Comparison of ENCODE assay signal across 19 cellular contexts in the genomic region with DNA sequence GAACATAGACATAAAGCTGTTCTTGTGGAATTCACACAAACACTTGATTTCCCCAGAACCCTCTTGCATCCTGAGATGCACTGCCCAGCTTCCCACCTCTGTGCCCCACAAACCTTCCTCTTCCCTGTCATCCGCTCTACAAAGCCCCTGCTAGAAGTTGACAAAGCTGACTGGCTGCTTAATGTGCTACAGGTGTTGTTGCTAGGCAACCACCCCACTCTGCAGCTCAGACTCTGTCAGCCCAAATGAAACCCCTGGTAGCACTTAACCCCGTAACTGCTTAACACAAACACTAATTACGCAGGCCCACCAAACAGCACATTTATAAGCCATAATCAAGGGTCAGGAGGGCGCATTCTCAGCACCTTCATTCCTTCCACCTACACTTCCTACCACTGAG.
DNase-seq lines count a peak whose midpoint lies in the region; ATAC-seq, FAIRE-seq and TF ChIP-seq lines count a peak whose summit lies in the region.
"Had no signal": no experiment of that assay in that cellular context is flagged by ENCODE, and none has a peak within 500 bp of the region (broad histone marks: within the 10 kb centered on the region; RNA-seq: fewer than 3 reads in every experiment).

No MANE protein-coding gene starts in this region.

- in situ Hi-C loops in GM12878 (cut with MboI), result no loop called here

- ATAC-seq in GM12878 (no peak), HG02884 (IDR thresholded peaks at IDR 0.05; ENCODE audit: unreplicated experiment) (no peak)
- ATAC-seq: activated CD4-positive, CD25-positive, alpha-beta regulatory T cell treated with anti-CD3 and anti-CD28 coated beads, Interleukin-2, amount 50 U/mL, for 24 hours; esophagus mucosa; heart left ventricle; mucosa of descending colon; T-helper 17 cell had no signal

- no peaks in the 10 kb centered on the region for H4K20me1 ChIP-seq in GM12878 (ENCODE audit: control insufficient read depth, insufficient read depth)
- no peaks in the 10 kb centered on the region for H4K20me1 ChIP-seq in neural progenitor cell (ENCODE audit: low read depth)

- no peak for TF ChIP-seq POLR2A in GM12878 (IDR thresholded peaks at IDR 0.05; ENCODE audit: low read depth, low read length)

- RAD21 ChIA-PET in GM12878 (lab: Charles Lee; ENCODE audit: unreplicated experiment), result no interaction called here

- H3K27me3 ChIP-seq in H7 (ENCODE audit: control insufficient read depth, insufficient read depth, low read length) (no peaks in the 10 kb centered on the region), GM12878 (replicated peaks in 1 of 2; ENCODE audit: control insufficient read depth in 2 of 2, insufficient read depth in 2 of 2, low read length in 1 of 2) (no peaks in the 10 kb centered on the region), neural progenitor cell (no peaks in the 10 kb centered on the region)
- H3K27me3 ChIP-seq: heart left ventricle, stomach had no signal

- SMC1A ChIA-PET in GM12878 (lab: Charles Lee; ENCODE audit: uncharacterized antibody, unreplicated experiment), result interaction anchor here (0.7 kb wide), 1 partner anchor 224 kb away, joined by 3 read pairs; no protein-coding TSS in a partner anchor

- no peak overlapping the region for H3K4me3 Mint-ChIP-seq in neural progenitor cell
- H3K4me3 Mint-ChIP-seq: T-helper 17 cell had no signal

- H3K36me3 ChIP-seq in H7 (replicated peaks; ENCODE audit: control insufficient read depth, insufficient read depth, low read length), result no peaks in the 10 kb centered on the region
- H3K36me3 ChIP-seq in GM12878 (ENCODE audit: control insufficient read depth in 2 of 2, insufficient read depth in 2 of 2, low read length in 1 of 2), result no peaks in the 10 kb centered on the region
- H3K36me3 ChIP-seq in neural progenitor cell, result no peaks in the 10 kb centered on the region
- H3K36me3 ChIP-seq: heart left ventricle, stomach had no signal

- peaks cover 39% of the 10 kb centered on the region for H3K4me1 Mint-ChIP-seq in neural progenitor cell

- no peak for TF ChIP-seq RAD21 in GM12878 (IDR thresholded peaks at IDR 0.05; ENCODE audit: insufficient read depth, low read depth, low read length)

- intact Hi-C loops in GM12878 (cut with micrococcal nuclease; ENCODE audit: unreplicated experiment), result loop anchor here (10.0 kb wide), 1 partner anchor 341 kb away; no protein-coding TSS in a partner anchor

- no peaks in the 10 kb centered on the region for H3K4me1 ChIP-seq in GM12878 (ENCODE audit: control insufficient read depth, insufficient read depth, low read length)
- peaks cover 64% of the 10 kb centered on the region for H3K4me1 ChIP-seq in neural progenitor cell

- peaks cover 2% of the 10 kb centered on the region for H3K36me3 Mint-ChIP-seq in neural progenitor cell

- H3K9me3 ChIP-seq in GM12878 (replicated peaks; ENCODE audit: control insufficient read depth, insufficient read depth, low read length), result no peaks in the 10 kb centered on the region
- no peaks in the 10 kb centered on the region for H3K9me3 ChIP-seq in neural progenitor cell (ENCODE audit: low read depth)
- H3K9me3 ChIP-seq: heart left ventricle, mucosa of descending colon, stomach had no signal

- H3K4me2 ChIP-seq in GM12878 (ENCODE audit: control insufficient read depth, insufficient read depth) (no peak overlapping the region), neural progenitor cell (peak overlapping the region; percentile 51)

- peaks cover 13% of the 10 kb centered on the region for H3K27me3 Mint-ChIP-seq in neural progenitor cell (ENCODE audit: insufficient read depth, low read depth)

- no peak overlapping the region for H2AFZ ChIP-seq in GM12878 (ENCODE audit: control insufficient read depth, low read depth, low read length)
- no peak overlapping the region for H2AFZ ChIP-seq in neural progenitor cell (replicated peaks)

- no peak overlapping the region for H3K27ac ChIP-seq in GM12878 (ENCODE audit: control insufficient read depth, insufficient read depth)
- H3K27ac ChIP-seq in neural progenitor cell, result no peak overlapping the region
- H3K27ac ChIP-seq: heart left ventricle, RWPE1, stomach had no signal

- no peak for TF ChIP-seq EP300 in GM12878 (IDR thresholded peaks at IDR 0.05; ENCODE audit: borderline replicate concordance in 1 of 2, control insufficient read depth in 1 of 2, low read depth in 2 of 2, low read length in 2 of 2)

- POLR2A ChIA-PET in GM12878 (lab: Charles Lee), result no interaction called here

- FAIRE-seq in GM12878 (lab: Jason Lieb, UNC), result no peak
- FAIRE-seq: kidney had no signal

- peak overlapping the region; percentile 13 for H3K27ac Mint-ChIP-seq in neural progenitor cell
- H3K27ac Mint-ChIP-seq: T-helper 17 cell had no signal

- CTCF ChIA-PET in GM12878 (lab: Yijun Ruan, JAX), result no interaction called here

- H3K79me2 ChIP-seq in GM12878 (ENCODE audit: control insufficient read depth, insufficient read depth, low read length) (no peaks in the 10 kb centered on the region), neural progenitor cell (ENCODE audit: low read depth) (no peaks in the 10 kb centered on the region)

- H3K9me3 Mint-ChIP-seq in neural progenitor cell, result no peaks in the 10 kb centered on the region

- 34% methylated on average over 4 of the region's 4 CpGs for WGBS in GM12878 (ENCODE audit: insufficient coverage, insufficient replicate concordance, low lambda C conversion rate, missing lambda C conversion rate)

- BruUV-seq in GM12878 (replicated peaks; lab: Mats Ljungman, UMichigan), result no TSS peak

- DNase-seq in H7 (peak; percentile 47), NCI-H1436 (lab: John Stamatoyannopoulos, UW) (peak; percentile 58), GM12878 (ENCODE audit: low read depth, low spot score) (no peak), neural progenitor cell (ENCODE audit: low spot score) (peak; percentile 79), NCI-H187 (lab: John Stamatoyannopoulos, UW) (no peak), EL (no peak)
- DNase-seq: activated CD8-positive, alpha-beta memory T cell treated with anti-CD3 and anti-CD28 coated beads, Interleukin-2, amount 50 U/mL, for 4 hours; activated naive CD4-positive, alpha-beta T cell; dermis blood vessel endothelial cell; heart left ventricle; kidney; mucosa of descending colon; NCI-H446; stomach; T-helper 17 cell had no signal

- TF ChIP-seq CTCF in GM12878 (IDR thresholded peaks at IDR 0.05 in 2 of 3, conservative IDR thresholded peaks at IDR 0.05 in 1 of 3; ENCODE audit: control insufficient read depth in 2 of 3, extremely low read depth in 1 of 3, insufficient read depth in 1 of 3, low read depth in 3 of 3, low read length in 3 of 3) (no peak), neural progenitor cell (IDR thresholded peaks at IDR 0.05) (no peak)

- peaks cover 10% of the 10 kb centered on the region for H3F3A ChIP-seq in neural progenitor cell (ENCODE audit: low read depth)

- H3K9ac ChIP-seq in GM12878 (ENCODE audit: control insufficient read depth, insufficient read depth, low read length) (no peak overlapping the region), neural progenitor cell (no peak overlapping the region)

- H3K4me3 ChIP-seq in H7 (ENCODE audit: insufficient read depth, low read depth, low read length), result no peak overlapping the region
- no peak overlapping the region for H3K4me3 ChIP-seq in GM12878
- H3K4me3 ChIP-seq in neural progenitor cell, result no peak overlapping the region
- H3K4me3 ChIP-seq: heart left ventricle, mucosa of descending colon, stomach had no signal

TF ChIP-seq in GM12878, 131 proteins besides CTCF, POLR2A, EP300 and RAD21 (continues in another document):
- TF ChIP-seq SREBF2 (IDR thresholded peaks at IDR 0.05; ENCODE audit: low read length) (no peak), BMI1 (IDR thresholded peaks at IDR 0.05; ENCODE audit: borderline replicate concordance) (0 out of 2 replicates have a peak, but pooled peaks have one; percentile 45)
- TF ChIP-seq, protein P1, sequence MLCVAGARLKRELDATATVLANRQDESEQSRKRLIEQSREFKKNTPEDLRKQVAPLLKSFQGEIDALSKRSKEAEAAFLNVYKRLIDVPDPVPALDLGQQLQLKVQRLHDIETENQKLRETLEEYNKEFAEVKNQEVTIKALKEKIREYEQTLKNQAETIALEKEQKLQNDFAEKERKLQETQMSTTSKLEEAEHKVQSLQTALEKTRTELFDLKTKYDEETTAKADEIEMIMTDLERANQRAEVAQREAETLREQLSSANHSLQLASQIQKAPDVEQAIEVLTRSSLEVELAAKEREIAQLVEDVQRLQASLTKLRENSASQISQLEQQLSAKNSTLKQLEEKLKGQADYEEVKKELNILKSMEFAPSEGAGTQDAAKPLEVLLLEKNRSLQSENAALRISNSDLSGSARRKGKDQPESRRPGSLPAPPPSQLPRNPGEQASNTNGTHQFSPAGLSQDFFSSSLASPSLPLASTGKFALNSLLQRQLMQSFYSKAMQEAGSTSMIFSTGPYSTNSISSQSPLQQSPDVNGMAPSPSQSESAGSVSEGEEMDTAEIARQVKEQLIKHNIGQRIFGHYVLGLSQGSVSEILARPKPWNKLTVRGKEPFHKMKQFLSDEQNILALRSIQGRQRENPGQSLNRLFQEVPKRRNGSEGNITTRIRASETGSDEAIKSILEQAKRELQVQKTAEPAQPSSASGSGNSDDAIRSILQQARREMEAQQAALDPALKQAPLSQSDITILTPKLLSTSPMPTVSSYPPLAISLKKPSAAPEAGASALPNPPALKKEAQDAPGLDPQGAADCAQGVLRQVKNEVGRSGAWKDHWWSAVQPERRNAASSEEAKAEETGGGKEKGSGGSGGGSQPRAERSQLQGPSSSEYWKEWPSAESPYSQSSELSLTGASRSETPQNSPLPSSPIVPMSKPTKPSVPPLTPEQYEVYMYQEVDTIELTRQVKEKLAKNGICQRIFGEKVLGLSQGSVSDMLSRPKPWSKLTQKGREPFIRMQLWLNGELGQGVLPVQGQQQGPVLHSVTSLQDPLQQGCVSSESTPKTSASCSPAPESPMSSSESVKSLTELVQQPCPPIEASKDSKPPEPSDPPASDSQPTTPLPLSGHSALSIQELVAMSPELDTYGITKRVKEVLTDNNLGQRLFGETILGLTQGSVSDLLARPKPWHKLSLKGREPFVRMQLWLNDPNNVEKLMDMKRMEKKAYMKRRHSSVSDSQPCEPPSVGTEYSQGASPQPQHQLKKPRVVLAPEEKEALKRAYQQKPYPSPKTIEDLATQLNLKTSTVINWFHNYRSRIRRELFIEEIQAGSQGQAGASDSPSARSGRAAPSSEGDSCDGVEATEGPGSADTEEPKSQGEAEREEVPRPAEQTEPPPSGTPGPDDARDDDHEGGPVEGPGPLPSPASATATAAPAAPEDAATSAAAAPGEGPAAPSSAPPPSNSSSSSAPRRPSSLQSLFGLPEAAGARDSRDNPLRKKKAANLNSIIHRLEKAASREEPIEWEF (IDR thresholded peaks at IDR 0.05; ENCODE audit: insufficient replicate concordance, low read depth, low read length), result no peak
- TF ChIP-seq, protein P2, sequence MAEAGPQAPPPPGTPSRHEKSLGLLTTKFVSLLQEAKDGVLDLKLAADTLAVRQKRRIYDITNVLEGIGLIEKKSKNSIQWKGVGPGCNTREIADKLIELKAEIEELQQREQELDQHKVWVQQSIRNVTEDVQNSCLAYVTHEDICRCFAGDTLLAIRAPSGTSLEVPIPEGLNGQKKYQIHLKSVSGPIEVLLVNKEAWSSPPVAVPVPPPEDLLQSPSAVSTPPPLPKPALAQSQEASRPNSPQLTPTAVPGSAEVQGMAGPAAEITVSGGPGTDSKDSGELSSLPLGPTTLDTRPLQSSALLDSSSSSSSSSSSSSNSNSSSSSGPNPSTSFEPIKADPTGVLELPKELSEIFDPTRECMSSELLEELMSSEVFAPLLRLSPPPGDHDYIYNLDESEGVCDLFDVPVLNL (IDR thresholded peaks at IDR 0.05; ENCODE audit: low read depth, low read length), result no peak

Comparison
In these comparisons a context has a peak if more than half of its experiments do, and no peak if none do; other contexts are left out.
1. DNase-seq: peak in H7 (single experiment), NCI-H1436 (single experiment) and neural progenitor cell (single experiment); none in GM12878 (single experiment), NCI-H187 (0 of 2) and EL (single experiment).